ENCODE assay signal across 28 cellular contexts in genomic region chr10:97154162-97154561, GRCh38. TPM values are rescaled to one million over a fixed set of nuclear protein-coding genes. Genes with fewer than 3 reads are reported as not detected.
"Had no signal": no experiment of that assay in that cellular context is flagged by ENCODE, and none has a peak within 500 bp of the region (broad histone marks: within the 10 kb centered on the region; RNA-seq: fewer than 3 reads in every experiment).

No MANE protein-coding gene starts in this region.

- H3K9ac ChIP-seq: SK-N-SH had no signal

- H3K4me3 Mint-ChIP-seq: activated CD4-positive, alpha-beta T cell treated with anti-CD3 and anti-CD28 coated beads, Interleukin-2, amount 10 ng/mL, durations not matched to agents 24 days and 14 days; activated CD8-positive, alpha-beta T cell treated with anti-CD3 and anti-CD28 coated beads for 36 hours; activated naive CD4-positive, alpha-beta T cell treated with anti-CD3 and anti-CD28 coated beads, Interleukin-2, amount 50 U/mL, for 24 hours; activated naive CD8-positive, alpha-beta T cell treated with anti-CD3 and anti-CD28 coated beads, Interleukin-2, amount 10 ng/mL, durations not matched to agents 7 days and 5 days; activated T-cell treated with anti-CD3 and anti-CD28 coated beads, Interleukin-2, amount 50 U/mL, for 72 hours; activated T-helper 17 cell treated with anti-CD3 and anti-CD28 coated beads, Interleukin-2, amount 50 U/mL, for 72 hours; central memory CD8-positive, alpha-beta T cell; T-helper 1 cell treated with Interleukin-12 subunit alpha and Interleukin-12 subunit beta and Interleukin-4 antibody, amounts not matched to agents 30 μg/mL and 1 μg/mL, for 36 hours; T-helper 2 cell treated with Interferon-gamma antibody and Interleukin-4, amounts not matched to agents 5 μg/mL and 100 μg/mL, for 36 hours had no signal

- H3K27ac Mint-ChIP-seq: activated CD4-positive, alpha-beta T cell treated with anti-CD3 and anti-CD28 coated beads, Interleukin-2, amount 10 ng/mL, durations not matched to agents 24 days and 14 days; activated CD8-positive, alpha-beta T cell treated with anti-CD3 and anti-CD28 coated beads for 36 hours; activated naive CD4-positive, alpha-beta T cell treated with anti-CD3 and anti-CD28 coated beads, Interleukin-2, amount 50 U/mL, for 24 hours; activated naive CD8-positive, alpha-beta T cell treated with anti-CD3 and anti-CD28 coated beads, Interleukin-2, amount 10 ng/mL, durations not matched to agents 7 days and 5 days; activated T-cell treated with anti-CD3 and anti-CD28 coated beads, Interleukin-2, amount 50 U/mL, for 72 hours; activated T-helper 17 cell treated with anti-CD3 and anti-CD28 coated beads, Interleukin-2, amount 50 U/mL, for 72 hours; T-helper 1 cell treated with Interleukin-12 subunit alpha and Interleukin-12 subunit beta and Interleukin-4 antibody, amounts not matched to agents 30 μg/mL and 1 μg/mL, for 36 hours; T-helper 2 cell treated with Interferon-gamma antibody and Interleukin-4, amounts not matched to agents 5 μg/mL and 100 μg/mL, for 36 hours had no signal

- H3K9me3 Mint-ChIP-seq: activated CD4-positive, alpha-beta T cell treated with anti-CD3 and anti-CD28 coated beads, Interleukin-2, amount 10 ng/mL, durations not matched to agents 24 days and 14 days; activated CD8-positive, alpha-beta T cell treated with anti-CD3 and anti-CD28 coated beads for 36 hours; activated naive CD4-positive, alpha-beta T cell treated with anti-CD3 and anti-CD28 coated beads, Interleukin-2, amount 50 U/mL, for 24 hours; activated naive CD8-positive, alpha-beta T cell treated with anti-CD3 and anti-CD28 coated beads, Interleukin-2, amount 10 ng/mL, durations not matched to agents 7 days and 5 days; activated T-cell treated with anti-CD3 and anti-CD28 coated beads, Interleukin-2, amount 50 U/mL, for 72 hours; activated T-helper 17 cell treated with anti-CD3 and anti-CD28 coated beads, Interleukin-2, amount 50 U/mL, for 72 hours; central memory CD8-positive, alpha-beta T cell; T-helper 1 cell treated with Interleukin-12 subunit alpha and Interleukin-12 subunit beta and Interleukin-4 antibody, amounts not matched to agents 30 μg/mL and 1 μg/mL, for 36 hours; T-helper 2 cell treated with Interferon-gamma antibody and Interleukin-4, amounts not matched to agents 5 μg/mL and 100 μg/mL, for 36 hours had no signal

- H3K36me3 Mint-ChIP-seq: activated naive CD4-positive, alpha-beta T cell treated with anti-CD3 and anti-CD28 coated beads, Interleukin-2, amount 50 U/mL, for 24 hours; activated naive CD8-positive, alpha-beta T cell treated with anti-CD3 and anti-CD28 coated beads, Interleukin-2, amount 10 ng/mL, durations not matched to agents 7 days and 5 days had no signal

- H3K27me3 ChIP-seq: ascending aorta, Peyer's patch had no signal

- H3K4me1 ChIP-seq: ascending aorta, Peyer's patch, SJSA1 had no signal

- H3K4me3 ChIP-seq: ascending aorta, cardiac muscle cell, Peyer's patch, SJSA1 had no signal

- H3K4me1 Mint-ChIP-seq: activated CD4-positive, alpha-beta T cell treated with anti-CD3 and anti-CD28 coated beads, Interleukin-2, amount 10 ng/mL, durations not matched to agents 24 days and 14 days; activated naive CD4-positive, alpha-beta T cell treated with anti-CD3 and anti-CD28 coated beads, Interleukin-2, amount 50 U/mL, for 24 hours; activated naive CD8-positive, alpha-beta T cell treated with anti-CD3 and anti-CD28 coated beads, Interleukin-2, amount 10 ng/mL, durations not matched to agents 7 days and 5 days; activated T-helper 17 cell treated with anti-CD3 and anti-CD28 coated beads, Interleukin-2, amount 50 U/mL, for 72 hours; central memory CD8-positive, alpha-beta T cell had no signal

- H3K36me3 ChIP-seq: ascending aorta, cardiac muscle cell, Peyer's patch, SJSA1 had no signal

- FAIRE-seq: TTC549 had no signal

- H3K9me3 ChIP-seq: ascending aorta, Peyer's patch, SJSA1, SK-N-SH had no signal

- DNase-seq: activated CD4-positive, alpha-beta T cell treated with anti-CD3 and anti-CD28 coated beads, Interleukin-2, amount 10 ng/mL, durations not matched to agents 24 days and 14 days; activated CD4-positive, alpha-beta T cell treated with anti-CD3 and anti-CD28 coated beads, Interleukin-2, amount 50 U/mL, for 4 hours; activated CD8-positive, alpha-beta T cell treated with anti-CD3 and anti-CD28 coated beads for 36 hours; activated gamma-delta T cell; activated naive CD4-positive, alpha-beta T cell treated with Interleukin-2 at 50 U/mL for 16 hours; activated naive CD8-positive, alpha-beta T cell treated with anti-CD3 and anti-CD28 coated beads, Interleukin-2, amount 10 ng/mL, durations not matched to agents 7 days and 5 days; activated T-cell treated with anti-CD3 and anti-CD28 coated beads, Interleukin-2, amount 50 U/mL, for 1 hour; activated T-cell treated with anti-CD3 and anti-CD28 coated beads, Interleukin-2, amount 50 U/mL, for 72 hours; Karpas-422; NCI-H1417 treated with DMSO at 0.1 percent for 48 hours; NCI-H1930; NCI-H2081 treated with DMSO at 0.1 percent for 48 hours; NCI-H526; NCI-H774; PC-3; Peyer's patch; RPMI8226; SK-N-SH had no signal

- H3K27ac ChIP-seq: ascending aorta, cardiac muscle cell, Peyer's patch, SJSA1 had no signal

- H3K27me3 Mint-ChIP-seq: activated CD8-positive, alpha-beta T cell treated with anti-CD3 and anti-CD28 coated beads for 36 hours; activated naive CD4-positive, alpha-beta T cell treated with anti-CD3 and anti-CD28 coated beads, Interleukin-2, amount 50 U/mL, for 24 hours; central memory CD8-positive, alpha-beta T cell had no signal

RNA-seq across cellular contexts. Expression of gene SLIT1, which starts 31.6 kb away (rescaled TPM):
- total RNA-seq: ascending aorta, MCF 10A, PC-3, SJSA1 had no signal
